ENCODE assay signal across 2 cellular contexts in genomic region chr22:29374806-29375205, GRCh38.
TF ChIP-seq lines count a peak whose summit lies in the region.

No MANE protein-coding gene starts in this region.

TF ChIP-seq in HEK293, 187 proteins besides CTCF, POLR2A, EP300 and RAD21:
- TF ChIP-seq ZNF146 (tag by site-specific recombination; IDR thresholded peaks at IDR 0.05) (peak; percentile 99), ZNF121 (tag by site-specific recombination; IDR thresholded peaks at IDR 0.05) (peak; percentile 84), ZNF580 (tag by site-specific recombination; IDR thresholded peaks at IDR 0.05) (peak; percentile 78)

TF ChIP-seq in HepG2, 621 proteins besides CTCF, POLR2A, EP300 and RAD21:
- peak; percentile 91; the same call in 1 of the 2 replicates for TF ChIP-seq ZNF260 (CRISPR knock-in tag; IDR thresholded peaks at IDR 0.05; ENCODE audit: borderline replicate concordance, low read depth)
